8 cellular contexts compared by ENCODE assay signal in the genomic region with DNA sequence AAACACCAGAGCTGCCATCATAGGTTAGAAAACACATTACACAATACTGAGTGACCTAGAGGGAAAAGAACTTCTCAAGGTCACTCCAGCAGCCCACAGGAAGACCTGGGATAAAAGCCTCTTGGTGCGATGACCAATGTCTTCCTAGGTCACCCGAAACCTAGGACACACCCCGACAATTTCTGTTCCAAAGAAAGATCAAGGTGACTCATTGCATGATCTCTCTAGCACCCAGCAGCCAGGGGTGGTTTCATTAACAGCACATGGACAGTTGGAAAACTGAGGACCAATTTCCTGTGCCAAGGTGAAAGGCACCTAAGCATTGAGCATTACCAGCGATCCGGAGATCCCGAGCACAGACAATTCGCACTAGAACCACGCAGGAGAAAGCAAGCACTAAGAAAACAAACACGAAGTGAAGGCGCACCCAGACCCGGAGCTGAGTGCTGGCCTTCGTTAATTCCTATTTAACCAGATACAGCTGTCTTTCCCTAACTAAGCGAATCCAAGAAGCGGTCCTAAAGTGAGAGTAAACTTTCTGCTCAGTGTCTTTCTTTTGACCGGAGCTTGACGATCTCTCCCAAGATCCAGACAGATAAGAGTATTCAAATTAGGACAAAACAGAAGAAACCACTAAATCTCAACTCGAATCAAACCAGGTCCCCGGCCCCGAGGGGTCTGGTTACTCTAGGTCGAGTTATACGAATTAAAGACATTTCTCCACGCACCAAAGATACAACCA. TPM values are rescaled to one million over a fixed set of nuclear protein-coding genes. Genes with fewer than 3 reads are reported as not detected.
DNase-seq lines count a peak whose midpoint lies in the region; ATAC-seq and TF ChIP-seq lines count a peak whose summit lies in the region.

No MANE protein-coding gene starts in this region.

- TF ChIP-seq POLR2A in lower leg skin (IDR thresholded peaks at IDR 0.05) (no peak), GM18505 (IDR thresholded peaks at IDR 0.05; ENCODE audit: borderline replicate concordance, extremely low read depth, insufficient read depth, insufficient read length) (no peak)

- TF ChIP-seq CTCF in cardiac fibroblast (IDR thresholded peaks at IDR 0.05; ENCODE audit: low read depth, low read length) (no peak), lower leg skin (IDR thresholded peaks at IDR 0.05) (no peak), tibial artery (IDR thresholded peaks at IDR 0.05) (no peak), BE2C (IDR thresholded peaks at IDR 0.05; ENCODE audit: low read depth, low read length) (no peak)

- intact Hi-C loops in lower leg skin (cut with DNase I; ENCODE audit: low total_unique reads) (no loop called here), tibial artery (cut with DNase I; ENCODE audit: low total_unique reads) (no loop called here)

- peaks cover 0 to 10% of the 10 kb centered on the region in 2 donors for H3K27me3 ChIP-seq in tibial artery
- H3K27me3 ChIP-seq in BE2C = peaks cover 47% of the 10 kb centered on the region

- DNase-seq in GM03348 (ENCODE audit: low spot score) (peak; percentile 54), HuH-7 (ENCODE audit: low spot score) (peak; percentile 42), cardiac fibroblast (ENCODE audit: low read depth in 2 of 2) (peak; percentile 21), lower leg skin (ENCODE audit: low spot score in 2 of 2) (no peak), tibial artery (no peak), cerebellar nuclear complex (lab: John Stamatoyannopoulos, UW) (no peak), BE2C (no peak)

- H3K9me3 ChIP-seq in tibial artery (no peaks in the 10 kb centered on the region), BE2C (no peaks in the 10 kb centered on the region)

- H3K4me3 ChIP-seq in cardiac fibroblast (replicated peaks in 1 of 2; ENCODE audit: low read depth in 2 of 2, low read length in 2 of 2) (peak overlapping the region; percentile 26 to 53), lower leg skin (ENCODE audit: low read depth, poor library complexity, severe bottlenecking) (peak overlapping the region; percentile 49), tibial artery (peak overlapping the region; percentile 63 to 81), BE2C (ENCODE audit: low read depth, low read length) (no peak overlapping the region)

- H3K4me1 ChIP-seq in tibial artery = peaks cover 0 to 25% (median 16%) of the 10 kb centered on the region in 4 donors
- H3K4me1 ChIP-seq in BE2C = no peaks in the 10 kb centered on the region

- ATAC-seq in GM18505 (IDR thresholded peaks at IDR 0.05; ENCODE audit: unreplicated experiment) = no peak

- peak overlapping the region; percentile 65 for H3K27ac ChIP-seq in tibial artery

- WGBS in lower leg skin, 2 donors = 4 to 5% methylated on average over 22 of the region's 22 CpGs

- H3K36me3 ChIP-seq in tibial artery = no peaks in the 10 kb centered on the region
- H3K36me3 ChIP-seq in BE2C = no peaks in the 10 kb centered on the region

RNA-seq across cellular contexts. Expression of a gene that starts 1.4 kb away (rescaled TPM):
- total RNA-seq in lower leg skin = 1 to 10 TPM; 2.4 to 6.3 (median 3.5) TPM
- 0.83 TPM for polyA plus RNA-seq in BE2C (2012; ENCODE audit: insufficient read depth, insufficient read length, low read depth)

Comparison
In these comparisons a context has a peak if more than half of its experiments do, and no peak if none do; other contexts are left out.
1. DNase-seq: peak in GM03348 (single experiment), HuH-7 (single experiment) and cardiac fibroblast (2 of 2); none in lower leg skin (0 of 2), tibial artery (0 of 2), cerebellar nuclear complex (0 of 2) and BE2C (single experiment).